Comparison of ENCODE assay signal across 1 cellular context in genomic region chr1:203320546-203321272, GRCh38.
A peak's percentile ranks its signal among the peaks of the same experiment; 100 is the strongest.
TF ChIP-seq lines count a peak whose summit lies in the region.

No MANE protein-coding gene starts in this region.

TF ChIP-seq in GM12878, 131 proteins besides CTCF, POLR2A, EP300 and RAD21 (continued from another document and continues in another):
- TF ChIP-seq BCLAF1 (IDR thresholded peaks at IDR 0.05) (no peak), ZSCAN29 (IDR thresholded peaks at IDR 0.05) (no peak), NR2C1 (IDR thresholded peaks at IDR 0.05) (no peak), IRF5 (IDR thresholded peaks at IDR 0.05; ENCODE audit: borderline replicate concordance) (no peak), ZBTB33 (IDR thresholded peaks at IDR 0.05) (no peak), SMC3 (IDR thresholded peaks at IDR 0.05; ENCODE audit: borderline replicate concordance, low read length) (no peak), POU2F2 (IDR thresholded peaks at IDR 0.05; ENCODE audit: borderline replicate concordance, low read depth, low read length) (no peak), RBBP5 (conservative IDR thresholded peaks at IDR 0.05) (no peak), MEF2B (IDR thresholded peaks at IDR 0.05; ENCODE audit: partially characterized antibody, poor library complexity, severe bottlenecking) (peak; percentile 40), POLR2AphosphoS2 (IDR thresholded peaks at IDR 0.05; ENCODE audit: low read depth, low read length) (no peak), RFX5 (IDR thresholded peaks at IDR 0.05; ENCODE audit: low read depth, low read length) (peak; percentile 96), FOXK2 (IDR thresholded peaks at IDR 0.05) (no peak), FOXM1 (IDR thresholded peaks at IDR 0.05; ENCODE audit: low read depth, low read length) (no peak), PRDM15 (CRISPR knock-in tag; IDR thresholded peaks at IDR 0.05) (no peak), PKNOX1 (IDR thresholded peaks at IDR 0.05) (peak; percentile 21; the same call in 1 of the 2 replicates), NFXL1 (IDR thresholded peaks at IDR 0.05; ENCODE audit: borderline replicate concordance) (no peak), WRNIP1 (IDR thresholded peaks at IDR 0.05; ENCODE audit: borderline replicate concordance, low read depth, low read length) (no peak), MYC (IDR thresholded peaks at IDR 0.05; ENCODE audit: insufficient read depth, insufficient read length, insufficient replicate concordance, low read length, severe bottlenecking) (no peak), SREBF2 (IDR thresholded peaks at IDR 0.05; ENCODE audit: low read length) (no peak), HDAC6 (IDR thresholded peaks at IDR 0.05; ENCODE audit: unreplicated experiment) (no peak), STAT1 (conservative IDR thresholded peaks at IDR 0.05) (no peak), SRF (IDR thresholded peaks at IDR 0.05; ENCODE audit: low read depth in 2 of 2, low read length in 2 of 2) (no peak), GATAD2B (conservative IDR thresholded peaks at IDR 0.05; ENCODE audit: low read depth) (no peak), KLF5 (IDR thresholded peaks at IDR 0.05; ENCODE audit: partially characterized antibody) (no peak), NR2F1 (conservative IDR thresholded peaks at IDR 0.05) (no peak), ZNF24 (IDR thresholded peaks at IDR 0.05) (no peak), KDM1A (IDR thresholded peaks at IDR 0.05; ENCODE audit: borderline replicate concordance) (no peak), DPF2 (IDR thresholded peaks at IDR 0.05) (0 out of 2 replicates have a peak, but pooled peaks have one; percentile 72), BMI1 (IDR thresholded peaks at IDR 0.05; ENCODE audit: borderline replicate concordance) (no peak), RELB (IDR thresholded peaks at IDR 0.05; ENCODE audit: low read depth) (peak; percentile 68; the same call in 1 of the 2 replicates), NKRF (conservative IDR thresholded peaks at IDR 0.05) (no peak), NRF1 (conservative IDR thresholded peaks at IDR 0.05; ENCODE audit: low read depth, low read length) (no peak), TARDBP (IDR thresholded peaks at IDR 0.05; ENCODE audit: borderline replicate concordance) (no peak), E2F8 (IDR thresholded peaks at IDR 0.05; ENCODE audit: low read depth, partially characterized antibody) (no peak), MAX (IDR thresholded peaks at IDR 0.05; ENCODE audit: low read depth, low read length) (peak; percentile 58; the same call in 1 of the 2 replicates), BCL3 (IDR thresholded peaks at IDR 0.05; ENCODE audit: borderline replicate concordance, insufficient read depth, low read depth, low read length, poor library complexity, severe bottlenecking) (no peak), ZZZ3 (IDR thresholded peaks at IDR 0.05; ENCODE audit: control insufficient read depth, insufficient read length, low read depth) (no peak), SPI1 (IDR thresholded peaks at IDR 0.05; ENCODE audit: borderline replicate concordance, insufficient read depth, low read depth, low read length) (peak; percentile 12; the same call in 1 of the 2 replicates)
